In genomic region chr16:9946022-9946720, GRCh38 we compare ENCODE assay signal across 27 cellular contexts.
DNase-seq lines count a peak whose midpoint lies in the region; ATAC-seq and TF ChIP-seq lines count a peak whose summit lies in the region.
"Had no signal": no experiment of that assay in that cellular context is flagged by ENCODE, and none has a peak within 500 bp of the region (broad histone marks: within the 10 kb centered on the region; RNA-seq: fewer than 3 reads in every experiment).

No MANE protein-coding gene starts in this region.

- WGBS in iPS DF 6.9 (ENCODE audit: insufficient coverage, insufficient read length), result no CpG with 5 or more reads among the region's 3 CpGs

- in situ Hi-C loops in G401 (cut with HindIII; ENCODE audit: low sequenced_read_pairs) (no loop called here), Panc1 (cut with HindIII; ENCODE audit: low pct_unique_long_range_greater_than_20kb, low sequenced_read_pairs) (no loop called here)

- H3K9me2 ChIP-seq in GM23338 (ENCODE audit: insufficient read depth), result 0 out of 2 replicates have a peak, but pooled peaks cover 10% of the 10 kb centered on the region
- H3K9me2 ChIP-seq: SK-N-SH had no signal

- H3K4me1 ChIP-seq in GM23338 (ENCODE audit: insufficient read depth), result peaks cover 17% of the 10 kb centered on the region
- no peaks in the 10 kb centered on the region for H3K4me1 ChIP-seq in Panc1 (ENCODE audit: control insufficient read depth, insufficient read depth, low read length)
- no peaks in the 10 kb centered on the region for H3K4me1 ChIP-seq in iPS DF 6.9 (ENCODE audit: control insufficient read depth, insufficient read depth, low read length)
- H3K4me1 ChIP-seq: BLaER1 treated with 17β-estradiol and CSF1 and Interleukin-3, amounts not matched to agents 10 nM and 100 nM; Caco-2; right atrium auricular region; spleen had no signal

- H3K4me3 ChIP-seq in GM23338 (no peak overlapping the region), Panc1 (ENCODE audit: low read depth in 2 of 2, low read length in 2 of 2) (no peak overlapping the region), iPS DF 6.9 (ENCODE audit: low read length) (no peak overlapping the region)
- H3K4me3 ChIP-seq: BLaER1 treated with 17β-estradiol and CSF1 and Interleukin-3, amounts not matched to agents 10 nM and 100 nM; heart left ventricle; ovary; right atrium auricular region; spleen had no signal

- no peaks in the 10 kb centered on the region for H3F3A ChIP-seq in GM23338 (replicated peaks; ENCODE audit: low read depth)

- H2AFZ ChIP-seq in GM23338, result no peak overlapping the region

- H3K4me2 ChIP-seq in GM23338, result peak overlapping the region; percentile 45; the same call in 1 of the 2 replicates
- H3K4me2 ChIP-seq: BLaER1 treated with 17β-estradiol and CSF1 and Interleukin-3, amounts not matched to agents 10 nM and 100 nM; SK-N-SH had no signal

- TF ChIP-seq CTCF in GM23338 (conservative IDR thresholded peaks at IDR 0.05; ENCODE audit: low read depth in 2 of 2) (peak; percentile 30 to 44), Panc1 (IDR thresholded peaks at IDR 0.05) (peak; percentile 13; the same call in 1 of the 2 replicates)

- H3K27ac ChIP-seq in GM23338 (ENCODE audit: low read depth), result no peak overlapping the region
- H3K27ac ChIP-seq in Panc1 (ENCODE audit: low read length), result no peak overlapping the region
- H3K27ac ChIP-seq in iPS DF 6.9 (ENCODE audit: low read length), result no peak overlapping the region
- H3K27ac ChIP-seq: BLaER1 treated with 17β-estradiol and CSF1 and Interleukin-3, amounts not matched to agents 10 nM and 100 nM; heart left ventricle; ovary; right atrium auricular region; spleen had no signal

- BruUV-seq in Panc1 (replicated peaks; lab: Mats Ljungman, UMichigan), result no TSS peak

- H3K9me3 ChIP-seq in Panc1 (ENCODE audit: control insufficient read depth, insufficient read depth, low read depth, low read length) (no peaks in the 10 kb centered on the region), iPS DF 6.9 (ENCODE audit: control insufficient read depth, insufficient read depth, low read length) (no peaks in the 10 kb centered on the region)
- H3K9me3 ChIP-seq: BLaER1 treated with 17β-estradiol and CSF1 and Interleukin-3, amounts not matched to agents 10 nM and 100 nM; Caco-2; heart left ventricle; ovary; right atrium auricular region; SK-N-SH; spleen had no signal

- DNase-seq in G401 (ENCODE audit: low spot score) (peak; percentile 55), GM23338 (ENCODE audit: low spot score) (peak; percentile 51), Panc1 (ENCODE audit: low read depth, low spot score) (no peak), iPS DF 6.9 (ENCODE audit: low read depth, low spot score) (peak; percentile 13), middle frontal gyrus (ENCODE audit: extremely low spot score, low spot score) (no peak), NAMALWA (ENCODE audit: low spot score) (no peak), AG20443 (ENCODE audit: low spot score) (no peak)
- DNase-seq: activated CD4-positive, alpha-beta T cell treated with anti-CD3 and anti-CD28 coated beads for 48 hours; activated T-cell treated with anti-CD3 and anti-CD28 coated beads, Interleukin-2, amount 50 U/mL, for 4 hours; Caco-2; effector CD8-positive, alpha-beta T cell; erythroblast; heart left ventricle; IMR-90; NCI-H1105 treated with DMSO at 0.1 percent for 48 hours; NCI-H2081; NCI-H226; ovary; SK-N-SH; spleen; stimulated activated CD4-positive, alpha-beta T cell treated with anti-CD3 and anti-CD28 coated beads, Interleukin-4, amount 100 ng/mL, for 24 hours; stimulated activated naive CD4-positive, alpha-beta T cell; T-helper 2 cell had no signal

- peaks cover 29% of the 10 kb centered on the region for H3K4me1 Mint-ChIP-seq in GM23338

- CTCF ChIA-PET in Panc1 (lab: Charles Lee), result no interaction called here

- H3K27me3 Mint-ChIP-seq in GM23338 (ENCODE audit: insufficient read depth, low read depth, poor library complexity), result peaks cover 3% of the 10 kb centered on the region

- intact Hi-C loops in Panc1 (cut with micrococcal nuclease; ENCODE audit: unreplicated experiment), result no loop called here

- H3K36me3 ChIP-seq in GM23338 (ENCODE audit: insufficient read depth), result no peaks in the 10 kb centered on the region
- no peaks in the 10 kb centered on the region for H3K36me3 ChIP-seq in Panc1 (ENCODE audit: control insufficient read depth, insufficient read depth, low read length)
- no peaks in the 10 kb centered on the region for H3K36me3 ChIP-seq in iPS DF 6.9 (ENCODE audit: control insufficient read depth, insufficient read depth, low read length)
- H3K36me3 ChIP-seq: BLaER1 treated with 17β-estradiol and CSF1 and Interleukin-3, amounts not matched to agents 10 nM and 100 nM; heart left ventricle; ovary; right atrium auricular region; spleen had no signal

- H3K36me3 Mint-ChIP-seq in GM23338 (ENCODE audit: low read depth), result no peaks in the 10 kb centered on the region
- H3K36me3 Mint-ChIP-seq: natural killer cell treated with Interleukin-12 subunit alpha and Interleukin-12 subunit beta and Interleukin-15 and Interleukin-18, amount 100 ng/mL, for 72 hours had no signal

- no peaks in the 10 kb centered on the region for H3K27me3 ChIP-seq in GM23338 (ENCODE audit: insufficient read depth)
- no peaks in the 10 kb centered on the region for H3K27me3 ChIP-seq in Panc1 (ENCODE audit: control insufficient read depth, insufficient read depth, low read length)
- H3K27me3 ChIP-seq in iPS DF 6.9 (ENCODE audit: control insufficient read depth, insufficient read depth, low read length), result no peaks in the 10 kb centered on the region
- H3K27me3 ChIP-seq: BLaER1 treated with 17β-estradiol and CSF1 and Interleukin-3, amounts not matched to agents 10 nM and 100 nM; ovary; right atrium auricular region had no signal

- no peak overlapping the region for H3K27ac Mint-ChIP-seq in GM23338
- H3K27ac Mint-ChIP-seq: natural killer cell treated with Interleukin-12 subunit alpha and Interleukin-12 subunit beta and Interleukin-15 and Interleukin-18, amount 100 ng/mL, for 72 hours had no signal

- H3K79me2 ChIP-seq in GM23338 (replicated peaks; ENCODE audit: insufficient read depth), result no peaks in the 10 kb centered on the region

- ATAC-seq in GM23338, result peak; percentile 85
- no peak for ATAC-seq in Panc1
- no peak for ATAC-seq in HG02763 (IDR thresholded peaks at IDR 0.05; ENCODE audit: unreplicated experiment)
- ATAC-seq: activated T-cell treated with anti-CD3 and anti-CD28 coated beads, Interleukin-2, amount 50 U/mL, for 4 hours; heart left ventricle; natural killer cell treated with Interleukin-12 subunit alpha and Interleukin-12 subunit beta and Interleukin-15 and Interleukin-18, amount 100 ng/mL, for 72 hours had no signal

- H4K20me1 ChIP-seq in GM23338 (replicated peaks; ENCODE audit: insufficient read depth), result no peaks in the 10 kb centered on the region
- H4K20me1 ChIP-seq: BLaER1 treated with 17β-estradiol and CSF1 and Interleukin-3, amounts not matched to agents 10 nM and 100 nM had no signal

- H3K4me3 Mint-ChIP-seq in GM23338, result no peak overlapping the region
- H3K4me3 Mint-ChIP-seq: activated T-cell treated with anti-CD3 and anti-CD28 coated beads, Interleukin-2, amount 50 U/mL, for 4 hours; natural killer cell treated with Interleukin-12 subunit alpha and Interleukin-12 subunit beta and Interleukin-15 and Interleukin-18, amount 100 ng/mL, for 72 hours had no signal

- POLR2A ChIA-PET in Panc1 (lab: Charles Lee), result no interaction called here

- H3K9me3 Mint-ChIP-seq in GM23338, result no peaks in the 10 kb centered on the region
- H3K9me3 Mint-ChIP-seq: activated T-cell treated with anti-CD3 and anti-CD28 coated beads, Interleukin-2, amount 50 U/mL, for 4 hours had no signal

TF ChIP-seq in GM23338, 12 proteins besides CTCF, POLR2A, EP300 and RAD21 (continues in another document):
- TF ChIP-seq STAT1 (IDR thresholded peaks at IDR 0.05; ENCODE audit: unreplicated experiment) (no peak), JUNB (IDR thresholded peaks at IDR 0.05; ENCODE audit: unreplicated experiment) (no peak)

Comparison
In these comparisons a context has a peak if more than half of its experiments do, and no peak if none do; other contexts are left out.
1. DNase-seq: peak in G401 (single experiment), GM23338 (single experiment) and iPS DF 6.9 (single experiment); none in Panc1 (single experiment), middle frontal gyrus (single experiment), NAMALWA (single experiment) and AG20443 (single experiment).